12 cellular contexts compared by ENCODE assay signal in the genomic region with DNA sequence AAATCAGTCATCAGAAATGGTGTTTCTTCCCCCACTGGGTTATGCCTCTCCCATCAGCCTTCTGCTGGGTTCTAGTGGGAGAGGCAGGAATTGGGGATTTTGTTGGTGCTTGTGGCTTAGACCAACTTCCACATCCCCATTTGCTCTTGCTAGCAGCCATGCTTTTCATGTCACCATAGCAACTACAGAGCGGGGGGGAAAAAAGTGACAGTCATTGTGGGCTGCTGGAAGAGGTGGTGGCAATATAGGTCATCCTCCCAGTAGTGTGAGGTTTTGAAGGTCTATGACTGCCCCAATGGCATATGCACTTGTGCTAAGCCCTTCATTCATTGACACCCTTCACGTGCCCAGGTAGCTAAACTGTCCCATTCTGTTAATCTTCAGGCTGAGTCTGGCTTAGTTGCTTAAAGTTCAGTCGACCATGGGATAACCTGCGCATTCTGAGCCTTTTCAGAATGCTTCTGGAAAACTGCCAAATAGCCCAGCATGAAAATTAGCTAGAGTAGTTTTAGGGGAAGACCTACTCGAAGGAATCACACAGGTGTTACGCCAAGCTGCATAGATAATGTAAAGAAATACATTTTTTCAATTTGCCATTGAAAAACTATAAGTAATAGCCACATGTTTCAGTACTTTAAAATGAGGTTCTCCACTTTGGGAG. TPM values are rescaled to one million over a fixed set of nuclear protein-coding genes. Genes with fewer than 3 reads are reported as not detected.
DNase-seq lines count a peak whose midpoint lies in the region; ATAC-seq and TF ChIP-seq lines count a peak whose summit lies in the region.
"Had no signal": no experiment of that assay in that cellular context is flagged by ENCODE, and none has a peak within 500 bp of the region (broad histone marks: within the 10 kb centered on the region; RNA-seq: fewer than 3 reads in every experiment).

No MANE protein-coding gene starts in this region.

- TF ChIP-seq CTCF in ascending aorta (IDR thresholded peaks at IDR 0.05): no peak

- no peaks in the 10 kb centered on the region for H3K4me1 ChIP-seq in ascending aorta

- intact Hi-C loops in ascending aorta (cut with DNase I): no loop called here

- peak; percentile 38 for ATAC-seq in HG02852 (IDR thresholded peaks at IDR 0.05; ENCODE audit: unreplicated experiment)

- DNase-seq in GF-D8 (lab: John Stamatoyannopoulos, UW): peak; percentile 17
- DNase-seq in NOMO-1 treated with dmso at 0.1 percent for 144 hours (lab: John Stamatoyannopoulos, UW; ENCODE audit: unreplicated experiment): peak; percentile 56
- peak; percentile 33 for DNase-seq in left kidney (ENCODE audit: low read depth, low spot score)
- DNase-seq in activated gamma-delta T cell treated with Interleukin-2 at 50 U/mL for 16 hours: no peak
- no peak for DNase-seq in A172 (ENCODE audit: low spot score)
- no peak for DNase-seq in activated CD4-positive, alpha-beta T cell treated with anti-CD3 and anti-CD28 coated beads, Interleukin-2, amount 50 U/mL, for 1 hour
- DNase-seq in ascending aorta (ENCODE audit: low spot score in 2 of 2): no peak
- DNase-seq: NCI-H1105 treated with DMSO at 0.1 percent for 48 hours, Right ventricle myocardium superior had no signal

- H3K36me3 ChIP-seq in ascending aorta: no peaks in the 10 kb centered on the region

- H3K9me3 ChIP-seq in ascending aorta: no peaks in the 10 kb centered on the region

- no peak overlapping the region for H3K4me3 ChIP-seq in ascending aorta
- H3K4me3 ChIP-seq: coronary artery, skin epidermis had no signal

- no peak overlapping the region for H3K27ac ChIP-seq in ascending aorta
- H3K27ac ChIP-seq: coronary artery had no signal

- H3K27me3 ChIP-seq in ascending aorta: no peaks in the 10 kb centered on the region

RNA-seq across cellular contexts. Expression of a gene that starts 53.7 kb away (rescaled TPM):
- total RNA-seq in A172 (2014; rRNA removed; shearing (Covaris generic)): 1.2 and 3.2 TPM in 2 replicates
- 0.75 TPM for total RNA-seq in ascending aorta

Comparison
In these comparisons a context has a peak if more than half of its experiments do, and no peak if none do; other contexts are left out.
1. DNase-seq: peak in GF-D8 (single experiment), NOMO-1 treated with dmso at 0.1 percent for 144 hours (single experiment) and left kidney (single experiment); none in activated gamma-delta T cell treated with Interleukin-2 at 50 U/mL for 16 hours (single experiment), A172 (single experiment), activated CD4-positive, alpha-beta T cell treated with anti-CD3 and anti-CD28 coated beads, Interleukin-2, amount 50 U/mL, for 1 hour (single experiment) and ascending aorta (0 of 2).